In genomic region chr2:235126771-235127170, GRCh38 we compare ENCODE assay signal across 28 cellular contexts.
A peak's percentile ranks its signal among the peaks of the same experiment; 100 is the strongest.
DNase-seq lines count a peak whose midpoint lies in the region; ATAC-seq, FAIRE-seq and TF ChIP-seq lines count a peak whose summit lies in the region.
"Had no signal": no experiment of that assay in that cellular context is flagged by ENCODE, and none has a peak within 500 bp of the region (broad histone marks: within the 10 kb centered on the region; RNA-seq: fewer than 3 reads in every experiment).

No MANE protein-coding gene starts in this region.

- peak overlapping the region; percentile 38 for H3K27ac Mint-ChIP-seq in neural progenitor cell
- H3K27ac Mint-ChIP-seq: CD4-positive, alpha-beta memory T cell; HFFc6 had no signal

- H3K4me2 ChIP-seq in IMR-90 (ENCODE audit: low read depth, low read length) (no peak overlapping the region), H1 (ENCODE audit: insufficient read depth in 1 of 2, low read depth in 2 of 2, low read length in 2 of 2) (no peak overlapping the region), neural progenitor cell (no peak overlapping the region)
- H3K4me2 ChIP-seq: A549; BLaER1 treated with 17β-estradiol and CSF1 and Interleukin-3, amounts not matched to agents 10 nM and 100 nM had no signal

- TF ChIP-seq RAD21 in IMR-90 (IDR thresholded peaks at IDR 0.05; ENCODE audit: low read length) = no peak
- TF ChIP-seq RAD21 in H1 (IDR thresholded peaks at IDR 0.05 in 1 of 2, conservative IDR thresholded peaks at IDR 0.05 in 1 of 2; ENCODE audit: low read depth in 2 of 2, low read length in 2 of 2) = no peak

- 0 out of 2 replicates have a peak overlapping the region, but pooled peaks have one; percentile 4 for H3K27ac ChIP-seq in IMR-90 (ENCODE audit: insufficient read depth, low read length)
- H3K27ac ChIP-seq in H1 (ENCODE audit: low read depth, low read length) = no peak overlapping the region
- H3K27ac ChIP-seq in iPS DF 6.9 (ENCODE audit: low read length) = no peak overlapping the region
- H3K27ac ChIP-seq in neural progenitor cell = no peak overlapping the region
- no peak overlapping the region for H3K27ac ChIP-seq in gastrocnemius medialis
- H3K27ac ChIP-seq: A549; BLaER1 treated with 17β-estradiol and CSF1 and Interleukin-3, amounts not matched to agents 10 nM and 100 nM; GM23248; Peyer's patch had no signal

- H3K9me3 ChIP-seq in IMR-90 (ENCODE audit: control insufficient read depth, insufficient read depth, low read length) (no peaks in the 10 kb centered on the region), H1 (ENCODE audit: insufficient read depth in 2 of 2, low read depth in 1 of 2, low read length in 1 of 2) (no peaks in the 10 kb centered on the region), iPS DF 6.9 (ENCODE audit: control insufficient read depth, insufficient read depth, low read length) (no peaks in the 10 kb centered on the region), neural progenitor cell (ENCODE audit: low read depth) (no peaks in the 10 kb centered on the region), gastrocnemius medialis (no peaks in the 10 kb centered on the region)
- H3K9me3 ChIP-seq: A549, HAP-1, Peyer's patch had no signal

- in situ Hi-C loops in IMR-90 (cut with MboI; ENCODE audit: low sequenced_read_pairs) = no loop called here
- in situ Hi-C loops in gastrocnemius medialis (cut with MboI; ENCODE audit: low sequenced_read_pairs in 4 of 4) = loop anchor here in 1 of 4 donors (25.0 kb wide), 1 partner anchor 461 kb away; no protein-coding TSS in a partner anchor

- POLR2A ChIA-PET in IMR-90 (lab: Charles Lee; ENCODE audit: unreplicated experiment) = no interaction called here
- POLR2A ChIA-PET in H1 (lab: Charles Lee; ENCODE audit: partially characterized antibody) = no interaction called here

- H3K18ac ChIP-seq in IMR-90 (ENCODE audit: low read depth, low read length) = no peak overlapping the region
- H3K18ac ChIP-seq in H1 (ENCODE audit: extremely low read depth, low read length) = no peak overlapping the region

- no peak overlapping the region for H2AK5ac ChIP-seq in IMR-90 (ENCODE audit: low read depth, low read length)
- H2AK5ac ChIP-seq in H1 (ENCODE audit: low read depth, low read length) = no peak overlapping the region

- no peak overlapping the region for H3K4me3 Mint-ChIP-seq in neural progenitor cell
- H3K4me3 Mint-ChIP-seq: CD4-positive, alpha-beta memory T cell; HFFc6 had no signal

- H3K23me2 ChIP-seq in H1 (ENCODE audit: low read depth, low read length) = no peaks in the 10 kb centered on the region

- H3K4me1 Mint-ChIP-seq in neural progenitor cell = peaks cover 4% of the 10 kb centered on the region
- H3K4me1 Mint-ChIP-seq: CD4-positive, alpha-beta memory T cell had no signal

- H2BK120ac ChIP-seq in IMR-90 (ENCODE audit: low read depth, low read length) = no peak overlapping the region
- H2BK120ac ChIP-seq in H1 (replicated peaks; ENCODE audit: low read depth, low read length) = no peak overlapping the region

- H3K27me3 ChIP-seq in IMR-90 (ENCODE audit: control insufficient read depth, insufficient read depth, low read length) (peaks cover 13% of the 10 kb centered on the region), H1 (replicated peaks in 1 of 4; ENCODE audit: control insufficient read depth in 3 of 4, extremely low read depth in 1 of 4, insufficient read depth in 3 of 4, low read length in 3 of 4) (peaks cover 21 to 66% (median 48%) of the 10 kb centered on the region in 4 experiments), iPS DF 6.9 (ENCODE audit: control insufficient read depth, insufficient read depth, low read length) (peaks cover 15% of the 10 kb centered on the region), neural progenitor cell (peaks cover 78% of the 10 kb centered on the region), gastrocnemius medialis (no peaks in the 10 kb centered on the region)
- H3K27me3 ChIP-seq: BLaER1 treated with 17β-estradiol and CSF1 and Interleukin-3, amounts not matched to agents 10 nM and 100 nM; Peyer's patch had no signal

- no peaks in the 10 kb centered on the region for H3K79me2 ChIP-seq in H1 (ENCODE audit: control insufficient read depth in 1 of 2, insufficient read depth in 2 of 2, low read length in 2 of 2)
- H3K79me2 ChIP-seq in neural progenitor cell (ENCODE audit: low read depth) = no peaks in the 10 kb centered on the region

- no peaks in the 10 kb centered on the region for H3K36me3 Mint-ChIP-seq in neural progenitor cell
- H3K36me3 Mint-ChIP-seq: CD4-positive, alpha-beta memory T cell had no signal

- TF ChIP-seq POLR2A in IMR-90 (IDR thresholded peaks at IDR 0.05; ENCODE audit: low read depth, low read length) = no peak
- TF ChIP-seq POLR2A in H1 (IDR thresholded peaks at IDR 0.05; ENCODE audit: control extremely low read depth in 1 of 2, low read depth in 2 of 2, low read length in 2 of 2) = no peak
- no peak for TF ChIP-seq POLR2A in gastrocnemius medialis (IDR thresholded peaks at IDR 0.05)

- H3K9me3 Mint-ChIP-seq in neural progenitor cell = peaks cover 3% of the 10 kb centered on the region
- H3K9me3 Mint-ChIP-seq: CD4-positive, alpha-beta memory T cell; HFFc6 had no signal

- H2AFZ ChIP-seq in IMR-90 (replicated peaks; ENCODE audit: low read length, poor library complexity) (no peak overlapping the region), H1 (ENCODE audit: low read length) (no peak overlapping the region), neural progenitor cell (replicated peaks) (no peak overlapping the region)
- H2AFZ ChIP-seq: GM23248 had no signal

- H2BK15ac ChIP-seq in IMR-90 (ENCODE audit: low read depth, low read length) (no peak overlapping the region), H1 (ENCODE audit: low read length) (no peak overlapping the region)

- H4K5ac ChIP-seq in IMR-90 (ENCODE audit: low read depth, low read length) (no peak overlapping the region), H1 (ENCODE audit: insufficient read length, low read depth, low read length) (no peak overlapping the region)

- H2BK12ac ChIP-seq in H1 (ENCODE audit: low read depth, low read length) = no peak overlapping the region

- no peaks in the 10 kb centered on the region for H4K20me1 ChIP-seq in IMR-90 (ENCODE audit: insufficient read depth, low read length)
- H4K20me1 ChIP-seq in H1 (replicated peaks in 1 of 2; ENCODE audit: control insufficient read depth in 1 of 2, insufficient read depth in 2 of 2, low read length in 2 of 2) = no peaks in the 10 kb centered on the region
- H4K20me1 ChIP-seq in neural progenitor cell (ENCODE audit: low read depth) = no peaks in the 10 kb centered on the region
- H4K20me1 ChIP-seq: BLaER1 treated with 17β-estradiol and CSF1 and Interleukin-3, amounts not matched to agents 10 nM and 100 nM had no signal

- H3K4me1 ChIP-seq in IMR-90 (ENCODE audit: control insufficient read depth, insufficient read depth, low read length) (peaks cover 2% of the 10 kb centered on the region; the same call in 1 of the 2 replicates), H1 (replicated peaks in 1 of 4; ENCODE audit: control insufficient read depth in 3 of 4, insufficient read depth in 4 of 4, low read length in 3 of 4) (peaks cover 0 to 5% (median 0%) of the 10 kb centered on the region in 4 experiments; a peak in 1 of 7 replicates), iPS DF 6.9 (ENCODE audit: control insufficient read depth, insufficient read depth, low read length) (no peaks in the 10 kb centered on the region), neural progenitor cell (peaks cover 16% of the 10 kb centered on the region), gastrocnemius medialis (no peaks in the 10 kb centered on the region)
- H3K4me1 ChIP-seq: BLaER1 treated with 17β-estradiol and CSF1 and Interleukin-3, amounts not matched to agents 10 nM and 100 nM; HAP-1; Peyer's patch had no signal

- H3K9ac ChIP-seq in IMR-90 (ENCODE audit: low read depth, low read length) = no peak overlapping the region
- H3K9ac ChIP-seq in H1 (replicated peaks in 1 of 4; ENCODE audit: extremely low read depth in 1 of 4, low read depth in 3 of 4, low read length in 3 of 4) = no peak overlapping the region
- no peak overlapping the region for H3K9ac ChIP-seq in neural progenitor cell
- H3K9ac ChIP-seq: BLaER1 treated with 17β-estradiol and CSF1 and Interleukin-3, amounts not matched to agents 10 nM and 100 nM; GM23248 had no signal

- H3K4ac ChIP-seq in IMR-90 (ENCODE audit: low read depth, low read length) = no peak overlapping the region
- H3K4ac ChIP-seq in H1 (replicated peaks; ENCODE audit: insufficient read length, low read depth, low read length) = no peak overlapping the region

- CTCF ChIA-PET in IMR-90 (lab: Yijun Ruan, JAX) = no interaction called here
- CTCF ChIA-PET in H1 (lab: Charles Lee; ENCODE audit: partially characterized antibody) = interaction anchor here (0.6 to 1.5 kb wide), 6 partner anchors 9 to 714 kb away, joined by 3 to 4 read pairs (median 3); no protein-coding TSS in a partner anchor

- H3K9me1 ChIP-seq in IMR-90 (ENCODE audit: insufficient read depth, low read length) = no peaks in the 10 kb centered on the region; the same call in 1 of the 2 replicates

- BruUV-seq in IMR-90 (replicated peaks; lab: Mats Ljungman, UMichigan) = no TSS peak

- ATAC-seq in IMR-90 (ENCODE audit: low read depth) (peak; percentile 72), gastrocnemius medialis (no peak)
- ATAC-seq: A549 had no signal

- peaks cover 12% of the 10 kb centered on the region for H3F3A ChIP-seq in neural progenitor cell (ENCODE audit: low read depth)

- intact Hi-C loops in IMR-90 (cut with micrococcal nuclease) = no loop called here
- intact Hi-C loops in gastrocnemius medialis (cut with DNase I; ENCODE audit: low total_unique reads) = no loop called here

- H2BK5ac ChIP-seq in IMR-90 (ENCODE audit: low read depth, low read length, poor library complexity, severe bottlenecking) = no peak overlapping the region
- no peak overlapping the region for H2BK5ac ChIP-seq in H1 (ENCODE audit: low read depth, low read length)

- dilution Hi-C loops in IMR-90 (cut with HindIII; ENCODE audit: low sequenced_read_pairs, unreplicated experiment) = loop anchor here (25.0 kb wide), 1 partner anchor 611 kb away; no protein-coding TSS in a partner anchor

- H3K36me3 ChIP-seq in IMR-90 (ENCODE audit: control insufficient read depth, insufficient read depth, low read length) (no peaks in the 10 kb centered on the region), H1 (ENCODE audit: control insufficient read depth in 2 of 4, insufficient read depth in 4 of 4, low read length in 3 of 4) (no peaks in the 10 kb centered on the region), iPS DF 6.9 (ENCODE audit: control insufficient read depth, insufficient read depth, low read length) (no peaks in the 10 kb centered on the region), neural progenitor cell (no peaks in the 10 kb centered on the region), gastrocnemius medialis (no peaks in the 10 kb centered on the region)
- H3K36me3 ChIP-seq: BLaER1 treated with 17β-estradiol and CSF1 and Interleukin-3, amounts not matched to agents 10 nM and 100 nM; HAP-1; Peyer's patch had no signal

- no peak overlapping the region for H3K14ac ChIP-seq in IMR-90 (replicated peaks; ENCODE audit: low read depth, low read length)
- no peak overlapping the region for H3K14ac ChIP-seq in H1 (ENCODE audit: insufficient read length)

- H4K91ac ChIP-seq in IMR-90 (ENCODE audit: insufficient read depth, low read depth, low read length) (no peak overlapping the region), H1 (replicated peaks; ENCODE audit: insufficient read length, low read length) (no peak overlapping the region)

- H3K79me1 ChIP-seq in IMR-90 (ENCODE audit: low read depth in 1 of 2, low read length in 2 of 2) = no peaks in the 10 kb centered on the region
- no peaks in the 10 kb centered on the region for H3K79me1 ChIP-seq in H1 (ENCODE audit: low read depth, low read length)

- FAIRE-seq in H1 (lab: Jason Lieb, UNC) = peak; percentile 36
- FAIRE-seq: A549, HTR-8/SVneo had no signal

- DNase-seq in IMR-90 = no peak
- DNase-seq in H1 (ENCODE audit: low read depth in 1 of 2, low spot score in 2 of 2) = peak in 1 of 2 experiments; percentile 31
- DNase-seq in iPS DF 6.9 (ENCODE audit: low read depth, low spot score) = peak; percentile 22
- DNase-seq in neural progenitor cell (ENCODE audit: low spot score) = no peak
- DNase-seq in amniotic stem cell (lab: John Stamatoyannopoulos, UW) = no peak
- DNase-seq in foreskin melanocyte = no peak
- no peak for DNase-seq in gastrocnemius medialis
- DNase-seq: AML-193; CD4-positive, alpha-beta memory T cell; COR-L47; DMS53; GM23248; HFFc6; KG1; MM.1S; NCI-H1417 treated with DMSO at 0.1 percent for 48 hours; NCI-H1694 treated with DMSO at 0.1 percent for 48 hours; NCI-H2081 treated with DMSO at 0.1 percent for 48 hours; NCI-H2171; NCI-H226; NCI-H510A; NCI-H69; Peyer's patch; SHP77 treated with DMSO at 0.1 percent for 48 hours had no signal

- H3K56ac ChIP-seq in IMR-90 (ENCODE audit: extremely low read depth, insufficient read depth, low read length) (no peak overlapping the region), H1 (replicated peaks; ENCODE audit: insufficient read length, low read depth, low read length) (no peak overlapping the region)

- 22% methylated on average over 2 of the region's 3 CpGs; no CpG with 5 or more reads in 1 of the 2 experiments for WGBS in IMR-90 (ENCODE audit: extremely low coverage in 2 of 2, insufficient read length in 1 of 2), 2 experiments
- WGBS in H1 (ENCODE audit: extremely low coverage in 1 of 2, insufficient coverage in 1 of 2, insufficient read length in 1 of 2, insufficient replicate concordance in 2 of 2, low coverage in 1 of 2, low lambda C conversion rate in 2 of 2, missing lambda C conversion rate in 1 of 2), 2 experiments = 16% methylated on average over 3 of the region's 3 CpGs; no CpG with 5 or more reads in 1 of the 2 experiments
- no CpG with 5 or more reads among the region's 3 CpGs for whole genome bisulfite sequencing in iPS DF 6.9 (ENCODE audit: insufficient coverage, insufficient read length)

- H4K8ac ChIP-seq in IMR-90 (ENCODE audit: low read depth in 2 of 2, low read length in 2 of 2) (no peak overlapping the region), H1 (ENCODE audit: extremely low read depth, insufficient read depth, low read length) (no peak overlapping the region)

- no peak for TF ChIP-seq CTCF in IMR-90 (conservative IDR thresholded peaks at IDR 0.05; ENCODE audit: low read depth, low read length)
- TF ChIP-seq CTCF in H1 (IDR thresholded peaks at IDR 0.05; ENCODE audit: control extremely low read depth in 1 of 3, insufficient read depth in 1 of 3, low read depth in 1 of 3, low read length in 3 of 3) = no peak
- TF ChIP-seq CTCF in neural progenitor cell (IDR thresholded peaks at IDR 0.05) = no peak
- no peak for TF ChIP-seq CTCF in gastrocnemius medialis (IDR thresholded peaks at IDR 0.05 in 4 of 5, conservative IDR thresholded peaks at IDR 0.05 in 1 of 5)

- H3K23ac ChIP-seq in IMR-90 (ENCODE audit: low read depth, low read length) = no peak overlapping the region
- H3K23ac ChIP-seq in H1 (ENCODE audit: insufficient read length) = no peak overlapping the region

- H3K4me3 ChIP-seq in IMR-90 (ENCODE audit: insufficient read depth, low read depth, low read length) (no peak overlapping the region), H1 (ENCODE audit: extremely low read depth in 1 of 4, insufficient read depth in 2 of 4, low read depth in 3 of 4, low read length in 4 of 4) (no peak overlapping the region), iPS DF 6.9 (ENCODE audit: low read length) (no peak overlapping the region), neural progenitor cell (no peak overlapping the region), gastrocnemius medialis (no peak overlapping the region)
- H3K4me3 ChIP-seq: A549; BLaER1 treated with 17β-estradiol and CSF1 and Interleukin-3, amounts not matched to agents 10 nM and 100 nM; GM23248; HAP-1; Peyer's patch had no signal

- H3K27me3 Mint-ChIP-seq in neural progenitor cell (ENCODE audit: insufficient read depth, low read depth) = no peaks in the 10 kb centered on the region

- TF ChIP-seq EP300 in H1 (IDR thresholded peaks at IDR 0.05; ENCODE audit: borderline replicate concordance in 1 of 2, low read depth in 2 of 2, low read length in 2 of 2) = no peak

- H2BK20ac ChIP-seq in IMR-90 (ENCODE audit: low read depth, low read length) (no peak overlapping the region), H1 (ENCODE audit: low read length) (no peak overlapping the region)

- no peak overlapping the region for H2AK9ac ChIP-seq in IMR-90 (replicated peaks; ENCODE audit: low read depth, low read length, poor library complexity)
